In genomic region chr2:189783927-189784867, GRCh38 we compare ENCODE assay signal across 1 cellular context.
TF ChIP-seq lines count a peak whose summit lies in the region.

ORMDL1 (minus strand) TSS chr2:189784339; CDS start chr2:189782595, 1,744 bp downstream.
PMS1 (plus strand) TSS chr2:189784450; CDS start chr2:189791810, 7,360 bp downstream.

TF ChIP-seq in K562, 482 proteins besides CTCF, POLR2A, EP300 and RAD21 (continued from another document and continues in another):
- TF ChIP-seq CHAMP1 (IDR thresholded peaks at IDR 0.05), result no peak
- TF ChIP-seq KDM4B (IDR thresholded peaks at IDR 0.05; ENCODE audit: borderline replicate concordance in 2 of 2, low read depth in 1 of 2), result peak in 1 of 2 experiments; percentile 51; a peak in 1 of 4 replicates
- peak in 1 of 2 experiments; percentile 4; a peak in 1 of 4 replicates for TF ChIP-seq RCOR1 (IDR thresholded peaks at IDR 0.05; ENCODE audit: borderline replicate concordance in 1 of 2, low read depth in 2 of 2, low read length in 2 of 2)
- TF ChIP-seq TOE1 (IDR thresholded peaks at IDR 0.05; ENCODE audit: borderline replicate concordance), result 0 out of 2 replicates have a peak, but pooled peaks have one; percentile 32
- no peak for TF ChIP-seq TOE1 (CRISPR knock-in tag; IDR thresholded peaks at IDR 0.05; ENCODE audit: borderline replicate concordance, low read depth)
- TF ChIP-seq ZNF77 (CRISPR knock-in tag; IDR thresholded peaks at IDR 0.05), result no peak
- no peak for TF ChIP-seq ZNF280B (CRISPR knock-in tag; IDR thresholded peaks at IDR 0.05)
- TF ChIP-seq SRF (CRISPR knock-in tag; IDR thresholded peaks at IDR 0.05), result no peak; a peak in 1 of 4 replicates
- TF ChIP-seq ZNF583 (CRISPR knock-in tag; IDR thresholded peaks at IDR 0.05), result no peak
- TF ChIP-seq FOS (IDR thresholded peaks at IDR 0.05; ENCODE audit: extremely low read depth, insufficient read length), result peak; percentile 65
- no peak for TF ChIP-seq CREBBP (IDR thresholded peaks at IDR 0.05; ENCODE audit: low read depth, low read length)
- TF ChIP-seq IRF1 (CRISPR knock-in tag; IDR thresholded peaks at IDR 0.05; ENCODE audit: borderline replicate concordance), result no peak
- TF ChIP-seq ZNF133 (CRISPR knock-in tag; IDR thresholded peaks at IDR 0.05), result no peak
- TF ChIP-seq E2F6 (IDR thresholded peaks at IDR 0.05; ENCODE audit: borderline replicate concordance in 1 of 2, extremely low read depth in 1 of 2, insufficient read depth in 1 of 2, insufficient read length in 1 of 2, low read depth in 1 of 2, low read length in 1 of 2, poor library complexity in 1 of 2, severe bottlenecking in 1 of 2), result peak; percentile 85 to 92
- TF ChIP-seq PCBP1 (IDR thresholded peaks at IDR 0.05; ENCODE audit: low read depth, low read length, poor library complexity, severe bottlenecking), result peak; percentile 67
- no peak for TF ChIP-seq SNIP1 (IDR thresholded peaks at IDR 0.05; ENCODE audit: low read depth)
- no peak for TF ChIP-seq FIP1L1 (IDR thresholded peaks at IDR 0.05; ENCODE audit: low read depth, low read length, poor library complexity, severe bottlenecking)
- TF ChIP-seq MAFF (IDR thresholded peaks at IDR 0.05; ENCODE audit: low read length), result no peak
- TF ChIP-seq RBM25 (IDR thresholded peaks at IDR 0.05; ENCODE audit: low read depth, low read length, severe bottlenecking), result peak; percentile 97
- no peak for TF ChIP-seq TCF3 (CRISPR knock-in tag; IDR thresholded peaks at IDR 0.05)
- TF ChIP-seq ZNF184 (CRISPR knock-in tag; IDR thresholded peaks at IDR 0.05), result no peak
- no peak for TF ChIP-seq RBM39 (optimal IDR thresholded peaks at IDR 0.05; ENCODE audit: low read depth, low read length)
- TF ChIP-seq ZFX (CRISPR knock-in tag; IDR thresholded peaks at IDR 0.05), result peak; percentile 96
- TF ChIP-seq MAZ (CRISPR knock-in tag; conservative IDR thresholded peaks at IDR 0.05 in 1 of 2, IDR thresholded peaks at IDR 0.05 in 1 of 2), result peak; percentile 21 to 65; a peak in 2 of 4 replicates
- TF ChIP-seq TSHZ1 (CRISPR knock-in tag; IDR thresholded peaks at IDR 0.05), result no peak
- no peak for TF ChIP-seq CREB5 (CRISPR knock-in tag; IDR thresholded peaks at IDR 0.05)
- peak; percentile 93 for TF ChIP-seq PBX2 (CRISPR knock-in tag; IDR thresholded peaks at IDR 0.05; ENCODE audit: low read depth)
- peak; percentile 92 for TF ChIP-seq PBX2 (tag; conservative IDR thresholded peaks at IDR 0.05; ENCODE audit: low read depth)
- no peak for TF ChIP-seq SMAD1 (IDR thresholded peaks at IDR 0.05; ENCODE audit: low read depth, low read length, partially characterized antibody)
- TF ChIP-seq KLF6 (CRISPR knock-in tag; IDR thresholded peaks at IDR 0.05; ENCODE audit: borderline replicate concordance), result no peak
- 0 out of 2 replicates have a peak, but pooled peaks have one; percentile 5 for TF ChIP-seq ZNF224 (CRISPR knock-in tag; IDR thresholded peaks at IDR 0.05)
- TF ChIP-seq ZNF445 (CRISPR knock-in tag; IDR thresholded peaks at IDR 0.05; ENCODE audit: low read depth), result no peak
- no peak for TF ChIP-seq DPF2 (IDR thresholded peaks at IDR 0.05)
- peak in 1 of 2 experiments; percentile 11; a peak in 1 of 4 replicates for TF ChIP-seq MLLT1 (IDR thresholded peaks at IDR 0.05)
- no peak for TF ChIP-seq CTCFL (IDR thresholded peaks at IDR 0.05; ENCODE audit: borderline replicate concordance, insufficient read depth, low read depth, low read length, poor library complexity, severe bottlenecking)
- no peak for TF ChIP-seq SETDB1 (IDR thresholded peaks at IDR 0.05; ENCODE audit: low read length)
- TF ChIP-seq MTA1 (IDR thresholded peaks at IDR 0.05; ENCODE audit: borderline replicate concordance), result no peak
- TF ChIP-seq MECOM (CRISPR knock-in tag; IDR thresholded peaks at IDR 0.05), result no peak
- no peak for TF ChIP-seq DEAF1 (CRISPR knock-in tag; IDR thresholded peaks at IDR 0.05)
- no peak; a peak in 1 of 4 replicates for TF ChIP-seq FOXK2 (conservative IDR thresholded peaks at IDR 0.05 in 1 of 2, IDR thresholded peaks at IDR 0.05 in 1 of 2; ENCODE audit: low read depth in 2 of 2)
- no peak for TF ChIP-seq NR1H2 (CRISPR knock-in tag; IDR thresholded peaks at IDR 0.05)
- TF ChIP-seq POLR2B (IDR thresholded peaks at IDR 0.05; ENCODE audit: low read depth, partially characterized antibody), result peak; percentile 77
- TF ChIP-seq XRCC5 (IDR thresholded peaks at IDR 0.05; ENCODE audit: low read depth, low read length), result 0 out of 2 replicates have a peak, but pooled peaks have one; percentile 11
- TF ChIP-seq HDAC1 (IDR thresholded peaks at IDR 0.05), result peak in 1 of 2 experiments; percentile 60; a peak in 1 of 4 replicates
- no peak for TF ChIP-seq ZNF695 (CRISPR knock-in tag; IDR thresholded peaks at IDR 0.05)
